ENCODE assay signal across 8 cellular contexts in the genomic region with DNA sequence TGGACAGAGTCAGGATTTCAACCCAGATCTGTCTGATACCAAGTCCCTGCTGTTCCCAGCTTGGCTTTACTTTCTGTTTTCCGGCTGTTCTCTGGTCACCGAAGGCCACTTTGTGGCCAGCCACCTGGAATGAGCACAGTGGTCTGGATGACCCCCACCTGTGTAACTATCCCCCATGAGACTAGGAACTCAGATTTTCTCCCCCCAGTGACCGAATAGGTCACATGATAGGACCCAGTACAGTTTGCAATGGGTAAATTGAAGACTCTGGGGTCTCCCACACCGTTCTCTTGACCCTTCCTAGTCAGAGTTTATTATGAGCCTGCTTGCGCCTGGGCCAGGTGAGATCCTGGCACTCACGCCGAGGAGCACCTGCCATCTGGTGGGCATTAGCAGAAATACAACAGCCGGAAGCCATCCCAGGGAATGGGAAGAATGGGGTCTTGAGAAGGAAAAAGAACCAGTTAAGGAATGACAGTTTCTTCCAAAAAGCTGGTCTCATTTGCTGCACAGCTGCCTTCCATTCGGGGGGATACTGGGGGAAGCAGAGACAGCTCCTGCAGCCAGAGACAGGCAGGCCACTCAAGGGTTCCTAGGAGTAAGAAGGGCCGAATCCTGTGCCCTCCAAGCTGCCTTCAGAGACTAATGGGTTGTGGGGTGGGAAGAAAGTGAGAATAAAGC. TPM values are rescaled to one million over a fixed set of nuclear protein-coding genes. Genes with fewer than 3 reads are reported as not detected.
DNase-seq lines count a peak whose midpoint lies in the region; ATAC-seq and TF ChIP-seq lines count a peak whose summit lies in the region.

No MANE protein-coding gene starts in this region.

- no peak for DNase-seq in CD14-positive monocyte (ENCODE audit: low spot score)
- peak; percentile 42 for DNase-seq in HCT116 (ENCODE audit: low read depth, low spot score)
- DNase-seq in OCI-M1 (lab: John Stamatoyannopoulos, UW), result peak; percentile 60
- DNase-seq in activated T-helper 1 cell treated with anti-CD3 and anti-CD28 coated beads, Interleukin-12 subunit alpha, Interleukin-12 subunit beta, Interleukin-2, Interleukin-4 antibody, amounts not matched to agents 30 ng/mL and 10 ng/mL and 1 ng/mL, durations not matched to agents 14 hours and 24 hours and 36 hours (ENCODE audit: low spot score), result peak; percentile 21
- peak; percentile 21 to 70 for DNase-seq in foreskin fibroblast
- DNase-seq in SKM-1 (lab: John Stamatoyannopoulos, UW; ENCODE audit: unreplicated experiment), result no peak

- peaks cover 0 to 1% (median 0%) of the 10 kb centered on the region in 7 donors for H3K9me3 Mint-ChIP-seq in CD14-positive monocyte
- H3K9me3 Mint-ChIP-seq in activated T-helper 1 cell treated with anti-CD3 and anti-CD28 coated beads, Interleukin-12 subunit alpha, Interleukin-12 subunit beta, Interleukin-2, Interleukin-4 antibody, amounts not matched to agents 30 ng/mL and 10 ng/mL and 1 ng/mL, durations not matched to agents 14 hours and 24 hours and 36 hours, result no peaks in the 10 kb centered on the region

- CTCF ChIA-PET in HCT116 (lab: Charles Lee), result interaction anchor here (0.8 to 3.5 kb wide), 14 partner anchors 10 to 292 kb away, joined by 3 to 20 read pairs (median 4); a partner anchor contains a TSS

- peaks cover 3% of the 10 kb centered on the region for H3K4me1 Mint-ChIP-seq in CD14-positive monocyte
- peaks cover 14% of the 10 kb centered on the region for H3K4me1 Mint-ChIP-seq in activated T-helper 1 cell treated with anti-CD3 and anti-CD28 coated beads, Interleukin-12 subunit alpha, Interleukin-12 subunit beta, Interleukin-2, Interleukin-4 antibody, amounts not matched to agents 30 ng/mL and 10 ng/mL and 1 ng/mL, durations not matched to agents 14 hours and 24 hours and 36 hours (ENCODE audit: low read depth)

- no peak overlapping the region for H3K4me3 ChIP-seq in HCT116 (replicated peaks in 1 of 2; ENCODE audit: low read depth in 1 of 2, low read length in 2 of 2)
- no peak overlapping the region for H3K4me3 ChIP-seq in foreskin fibroblast (ENCODE audit: low read depth in 1 of 2, low read length in 2 of 2)
- no peak overlapping the region for H3K4me3 ChIP-seq in parathyroid adenoma (ENCODE audit: low read depth, low read length)

- TF ChIP-seq POLR2A in HCT116 (IDR thresholded peaks at IDR 0.05; ENCODE audit: borderline replicate concordance, extremely low read depth, insufficient read depth, insufficient read length), result no peak

- no peak overlapping the region for H3K4me3 Mint-ChIP-seq in CD14-positive monocyte
- H3K4me3 Mint-ChIP-seq in activated T-helper 1 cell treated with anti-CD3 and anti-CD28 coated beads, Interleukin-12 subunit alpha, Interleukin-12 subunit beta, Interleukin-2, Interleukin-4 antibody, amounts not matched to agents 30 ng/mL and 10 ng/mL and 1 ng/mL, durations not matched to agents 14 hours and 24 hours and 36 hours, result no peak overlapping the region

- POLR2A ChIA-PET in HCT116 (lab: Charles Lee), result interaction anchor here (0.9 kb wide), 1 partner anchor 20 kb away, joined by 3 read pairs; no protein-coding TSS in a partner anchor

- H3K36me3 Mint-ChIP-seq in CD14-positive monocyte, result no peaks in the 10 kb centered on the region
- no peaks in the 10 kb centered on the region for H3K36me3 Mint-ChIP-seq in activated T-helper 1 cell treated with anti-CD3 and anti-CD28 coated beads, Interleukin-12 subunit alpha, Interleukin-12 subunit beta, Interleukin-2, Interleukin-4 antibody, amounts not matched to agents 30 ng/mL and 10 ng/mL and 1 ng/mL, durations not matched to agents 14 hours and 24 hours and 36 hours (ENCODE audit: low read depth)

- peaks cover 0 to 4% (median 2%) of the 10 kb centered on the region in 3 donors for H3K27me3 Mint-ChIP-seq in CD14-positive monocyte (ENCODE audit: low read depth in 3 of 3)
- no peaks in the 10 kb centered on the region for H3K27me3 Mint-ChIP-seq in activated T-helper 1 cell treated with anti-CD3 and anti-CD28 coated beads, Interleukin-12 subunit alpha, Interleukin-12 subunit beta, Interleukin-2, Interleukin-4 antibody, amounts not matched to agents 30 ng/mL and 10 ng/mL and 1 ng/mL, durations not matched to agents 14 hours and 24 hours and 36 hours (ENCODE audit: insufficient read depth)

- ATAC-seq in HCT116, result peak; percentile 93
- no peak for ATAC-seq in GM18861 (IDR thresholded peaks at IDR 0.05; ENCODE audit: unreplicated experiment)

- intact Hi-C loops in CD14-positive monocyte (cut with micrococcal nuclease), result loop anchor here (5.0 to 10.0 kb wide), 2 partner anchors 66 to 283 kb away; no protein-coding TSS in a partner anchor
- intact Hi-C loops in HCT116 (cut with micrococcal nuclease), result loop anchor here (1.0 to 5.0 kb wide), 4 partner anchors 65 to 281 kb away; no protein-coding TSS in a partner anchor
- intact Hi-C loops in activated T-helper 1 cell treated with anti-CD3 and anti-CD28 coated beads, Interleukin-12 subunit alpha, Interleukin-12 subunit beta, Interleukin-2, Interleukin-4 antibody, amounts not matched to agents 30 ng/mL and 10 ng/mL and 1 ng/mL, durations not matched to agents 14 hours and 24 hours and 36 hours (cut with micrococcal nuclease), result loop anchor here (1.0 to 5.0 kb wide), 4 partner anchors 46 to 279 kb away; a partner anchor contains a TSS

- H3K4me1 ChIP-seq in HCT116 (ENCODE audit: control insufficient read depth in 1 of 2, insufficient read depth in 2 of 2, low read length in 2 of 2) (peaks cover 4 to 10% of the 10 kb centered on the region in 2 experiments; a peak in 3 of 4 replicates), parathyroid adenoma (no peaks in the 10 kb centered on the region)

- BruUV-seq in HCT116 (replicated peaks; lab: Mats Ljungman, UMichigan), result no TSS peak

- TF ChIP-seq CTCF in CD14-positive monocyte (IDR thresholded peaks at IDR 0.05) (peak; percentile 88), HCT116 (IDR thresholded peaks at IDR 0.05 in 2 of 3, conservative IDR thresholded peaks at IDR 0.05 in 1 of 3; ENCODE audit: borderline replicate concordance in 1 of 3, insufficient read depth in 1 of 3, low read depth in 2 of 3, low read length in 2 of 3) (peak; percentile 88 to 97 (median 94)), foreskin fibroblast (IDR thresholded peaks at IDR 0.05; ENCODE audit: low read depth, low read length) (peak; percentile 80), parathyroid adenoma (IDR thresholded peaks at IDR 0.05) (peak; percentile 79)

- H3K79me2 ChIP-seq in HCT116 (ENCODE audit: insufficient read depth, low read length) (no peaks in the 10 kb centered on the region), parathyroid adenoma (no peaks in the 10 kb centered on the region)

- no peak overlapping the region for H3K27ac Mint-ChIP-seq in CD14-positive monocyte
- peak overlapping the region; percentile 25 for H3K27ac Mint-ChIP-seq in activated T-helper 1 cell treated with anti-CD3 and anti-CD28 coated beads, Interleukin-12 subunit alpha, Interleukin-12 subunit beta, Interleukin-2, Interleukin-4 antibody, amounts not matched to agents 30 ng/mL and 10 ng/mL and 1 ng/mL, durations not matched to agents 14 hours and 24 hours and 36 hours

- 0 out of 2 replicates have a peak overlapping the region, but pooled peaks have one; percentile 2 for H3K4me2 ChIP-seq in HCT116 (ENCODE audit: low read length)
- H3K4me2 ChIP-seq in parathyroid adenoma (ENCODE audit: low read length), result no peak overlapping the region

- no peaks in the 10 kb centered on the region for H3K27me3 ChIP-seq in HCT116 (ENCODE audit: insufficient read depth, low read length)
- H3K27me3 ChIP-seq in parathyroid adenoma (ENCODE audit: control insufficient read depth, insufficient read depth, low read length), result no peaks in the 10 kb centered on the region

- H3K9me3 ChIP-seq in HCT116 (ENCODE audit: control insufficient read depth in 1 of 2, insufficient read depth in 1 of 2, low read depth in 1 of 2, low read length in 2 of 2) (no peaks in the 10 kb centered on the region), parathyroid adenoma (ENCODE audit: control insufficient read depth, low read length) (no peaks in the 10 kb centered on the region)

- peak overlapping the region; percentile 100 for H2AFZ ChIP-seq in HCT116 (ENCODE audit: low read depth, low read length, poor library complexity, severe bottlenecking)
- H2AFZ ChIP-seq in parathyroid adenoma, result peak overlapping the region; percentile 15

- no peak overlapping the region for H3K9ac ChIP-seq in HCT116 (ENCODE audit: low read length)
- no peak overlapping the region for H3K9ac ChIP-seq in parathyroid adenoma

- RAD21 ChIA-PET in HCT116 (lab: Charles Lee; ENCODE audit: low non-redundant PET in 1 of 2, low total read pairs in 2 of 2, uncharacterized antibody in 2 of 2, unreplicated experiment in 2 of 2), result interaction anchor here in 1 of 2 experiments (1.9 kb wide), 1 partner anchor 110 kb away, joined by 4 read pairs; a partner anchor contains a TSS

- H3K27ac ChIP-seq in HCT116 (ENCODE audit: low read depth, low read length), result no peak overlapping the region
- no peak overlapping the region for H3K27ac ChIP-seq in parathyroid adenoma

- H4K20me1 ChIP-seq in HCT116 (ENCODE audit: insufficient read depth), result no peaks in the 10 kb centered on the region

- no peaks in the 10 kb centered on the region for H3K9me2 ChIP-seq in HCT116 (ENCODE audit: insufficient read depth)

- peak; percentile 98 for TF ChIP-seq RAD21 in HCT116 (IDR thresholded peaks at IDR 0.05; ENCODE audit: low read depth)

- H3K36me3 ChIP-seq in HCT116 (ENCODE audit: control insufficient read depth in 1 of 2, insufficient read depth in 2 of 2, low read length in 2 of 2) (no peaks in the 10 kb centered on the region), parathyroid adenoma (ENCODE audit: control insufficient read depth, insufficient read depth, low read length) (no peaks in the 10 kb centered on the region)

RNA-seq across cellular contexts. Expression of a gene that starts 7.1 kb away (rescaled TPM):
- not detected for polyA plus RNA-seq in CD14-positive monocyte
- 0.32 TPM for total RNA-seq in HCT116 (2021; ENCODE audit: unreplicated experiment)
- 0.21 TPM in 1 of 2 replicates, not detected in the other for polyA plus RNA-seq in HCT116 (2012)
- 0.34 and 1.0 TPM in 2 replicates for total RNA-seq in activated T-helper 1 cell treated with anti-CD3 and anti-CD28 coated beads, Interleukin-12 subunit alpha, Interleukin-12 subunit beta, Interleukin-2, Interleukin-4 antibody, amounts not matched to agents 30 ng/mL and 10 ng/mL and 1 ng/mL, durations not matched to agents 14 hours and 24 hours and 36 hours

RNA-seq across cellular contexts. Expression of a gene that starts 19.5 kb away (rescaled TPM):
- polyA plus RNA-seq in CD14-positive monocyte, result 1 to 10 TPM; 7.0 to 8.5 TPM
- 12.0 TPM for total RNA-seq in HCT116 (2021; ENCODE audit: unreplicated experiment)
- 8.1 and 8.3 TPM in 2 replicates for polyA plus RNA-seq in HCT116 (2012)
- 17.7 and 18.1 TPM in 2 replicates for total RNA-seq in activated T-helper 1 cell treated with anti-CD3 and anti-CD28 coated beads, Interleukin-12 subunit alpha, Interleukin-12 subunit beta, Interleukin-2, Interleukin-4 antibody, amounts not matched to agents 30 ng/mL and 10 ng/mL and 1 ng/mL, durations not matched to agents 14 hours and 24 hours and 36 hours

RNA-seq across cellular contexts. Expression of a gene that starts 19.6 kb away (rescaled TPM):
- polyA plus RNA-seq in CD14-positive monocyte, result 10 to 100 TPM; 10.5 to 17.2 TPM
- total RNA-seq in HCT116 (2021; ENCODE audit: unreplicated experiment), result 115 TPM
- polyA plus RNA-seq in HCT116 (2012), result 85.8 and 86.7 TPM in 2 replicates
- 154 and 158 TPM in 2 replicates for total RNA-seq in activated T-helper 1 cell treated with anti-CD3 and anti-CD28 coated beads, Interleukin-12 subunit alpha, Interleukin-12 subunit beta, Interleukin-2, Interleukin-4 antibody, amounts not matched to agents 30 ng/mL and 10 ng/mL and 1 ng/mL, durations not matched to agents 14 hours and 24 hours and 36 hours

RNA-seq across cellular contexts. Expression of a gene that starts 45.9 kb away (rescaled TPM):
- 10 to 100 TPM in 1 of 2 donors, 1 to 10 TPM in 1; 7.8 to 10.8 TPM for polyA plus RNA-seq in CD14-positive monocyte
- total RNA-seq in HCT116 (2021; ENCODE audit: unreplicated experiment), result 22.0 TPM
- polyA plus RNA-seq in HCT116 (2012), result 18.5 and 23.4 TPM in 2 replicates
- 30.1 and 32.9 TPM in 2 replicates for total RNA-seq in activated T-helper 1 cell treated with anti-CD3 and anti-CD28 coated beads, Interleukin-12 subunit alpha, Interleukin-12 subunit beta, Interleukin-2, Interleukin-4 antibody, amounts not matched to agents 30 ng/mL and 10 ng/mL and 1 ng/mL, durations not matched to agents 14 hours and 24 hours and 36 hours

RNA-seq across cellular contexts. Expression of a gene that starts 46.1 kb away (rescaled TPM):
- 1 to 10 TPM; 2.4 to 4.5 TPM for polyA plus RNA-seq in CD14-positive monocyte
- 10.1 TPM for total RNA-seq in HCT116 (2021; ENCODE audit: unreplicated experiment)
- 8.2 and 9.5 TPM in 2 replicates for polyA plus RNA-seq in HCT116 (2012)
- 10.6 and 12.2 TPM in 2 replicates for total RNA-seq in activated T-helper 1 cell treated with anti-CD3 and anti-CD28 coated beads, Interleukin-12 subunit alpha, Interleukin-12 subunit beta, Interleukin-2, Interleukin-4 antibody, amounts not matched to agents 30 ng/mL and 10 ng/mL and 1 ng/mL, durations not matched to agents 14 hours and 24 hours and 36 hours

Comparison
In these comparisons a context has a peak if more than half of its experiments do, and no peak if none do; other contexts are left out.
1. DNase-seq: peak in HCT116 (single experiment), OCI-M1 (single experiment), activated T-helper 1 cell treated with anti-CD3 and anti-CD28 coated beads, Interleukin-12 subunit alpha, Interleukin-12 subunit beta, Interleukin-2, Interleukin-4 antibody, amounts not matched to agents 30 ng/mL and 10 ng/mL and 1 ng/mL, durations not matched to agents 14 hours and 24 hours and 36 hours (single experiment) and foreskin fibroblast (2 of 2); none in CD14-positive monocyte (single experiment) and SKM-1 (single experiment).
2. Peak in every context shown above with its lines, with median percentiles within 50 percentile points of each other: CTCF ChIP-seq.